3 cellular contexts compared by ENCODE assay signal in genomic region chr5:175860531-175861045, GRCh38.
TF ChIP-seq lines count a peak whose summit lies in the region.

No MANE protein-coding gene starts in this region.

TF ChIP-seq in A549, 52 proteins besides CTCF, POLR2A, EP300 and RAD21:
- TF ChIP-seq NR3C1 (IDR thresholded peaks at IDR 0.05): no peak
- TF ChIP-seq HOXB13 (CRISPR knock-in tag; IDR thresholded peaks at IDR 0.05; ENCODE audit: low read depth): no peak
- TF ChIP-seq SREBF2 (IDR thresholded peaks at IDR 0.05): no peak
- no peak for TF ChIP-seq MAZ (IDR thresholded peaks at IDR 0.05; ENCODE audit: borderline replicate concordance, low read depth, low read length)

TF ChIP-seq in HEK293, 187 proteins besides CTCF, POLR2A, EP300 and RAD21:
- TF ChIP-seq TCF7L2 (IDR thresholded peaks at IDR 0.05; ENCODE audit: borderline replicate concordance, low read depth, low read length): no peak
- 0 out of 2 replicates have a peak, but pooled peaks have one; percentile 39 for TF ChIP-seq ZNF366 (tag by site-specific recombination; conservative IDR thresholded peaks at IDR 0.05)
- no peak for TF ChIP-seq SALL2 (tag by site-specific recombination; IDR thresholded peaks at IDR 0.05; ENCODE audit: borderline replicate concordance)
- no peak for TF ChIP-seq PBX3 (CRISPR knock-in tag; IDR thresholded peaks at IDR 0.05)
- TF ChIP-seq FEZF1 (tag by site-specific recombination; IDR thresholded peaks at IDR 0.05): no peak
- no peak for TF ChIP-seq ZNF416 (tag by site-specific recombination; IDR thresholded peaks at IDR 0.05)
- TF ChIP-seq ZNF391 (tag by site-specific recombination; IDR thresholded peaks at IDR 0.05; ENCODE audit: borderline replicate concordance, low read depth): no peak
- TF ChIP-seq ZBTB20 (tag by site-specific recombination; IDR thresholded peaks at IDR 0.05): no peak

TF ChIP-seq in H1, 55 proteins besides CTCF, POLR2A, EP300 and RAD21:
- no peak for TF ChIP-seq TCF12 (IDR thresholded peaks at IDR 0.05; ENCODE audit: low read depth, low read length)
- peak; percentile 51; the same call in 1 of the 2 replicates for TF ChIP-seq SP1 (IDR thresholded peaks at IDR 0.05; ENCODE audit: low read depth, low read length)
- TF ChIP-seq GTF2F1 (IDR thresholded peaks at IDR 0.05; ENCODE audit: borderline replicate concordance, low read depth, low read length): no peak
- no peak for TF ChIP-seq JUND (IDR thresholded peaks at IDR 0.05; ENCODE audit: low read length)
TF ChIP-seq in H1: peak in this region for 1.
